In genomic region chr11:63951779-63952536, GRCh38 we compare ENCODE assay signal across 11 cellular contexts. TPM values are rescaled to one million over a fixed set of nuclear protein-coding genes. Genes with fewer than 3 reads are reported as not detected.
DNase-seq lines count a peak whose midpoint lies in the region; FAIRE-seq and TF ChIP-seq lines count a peak whose summit lies in the region.
"Had no signal": no experiment of that assay in that cellular context is flagged by ENCODE, and none has a peak within 500 bp of the region (broad histone marks: within the 10 kb centered on the region; RNA-seq: fewer than 3 reads in every experiment).

No MANE protein-coding gene starts in this region.

- peak overlapping the region; percentile 76 for H3K27ac Mint-ChIP-seq in activated naive CD8-positive, alpha-beta T cell

- H3K4me1 Mint-ChIP-seq in activated naive CD8-positive, alpha-beta T cell (ENCODE audit: low read depth), result peaks cover 25% of the 10 kb centered on the region

- TF ChIP-seq POLR2A in NB4 (IDR thresholded peaks at IDR 0.05; ENCODE audit: extremely low read depth, insufficient read length), result no peak

- H3K27ac ChIP-seq in small intestine (ENCODE audit: low read depth in 1 of 2, low read length in 1 of 2), result peak overlapping the region in 1 of 2 donors; percentile 55
- H3K27ac ChIP-seq: 22Rv1 had no signal

- TF ChIP-seq CTCF in NB4 (IDR thresholded peaks at IDR 0.05; ENCODE audit: low read depth, low read length), result no peak

- H3K27me3 ChIP-seq in small intestine (ENCODE audit: control insufficient read depth in 2 of 2, insufficient read depth in 2 of 2, low read length in 2 of 2), result no peaks in the 10 kb centered on the region

- H3K27me3 Mint-ChIP-seq in activated naive CD8-positive, alpha-beta T cell, result no peaks in the 10 kb centered on the region

- H3K4me1 ChIP-seq in small intestine (ENCODE audit: control insufficient read depth in 2 of 2, insufficient read depth in 1 of 2, low read depth in 1 of 2, low read length in 1 of 2), result no peaks in the 10 kb centered on the region
- H3K4me1 ChIP-seq: HAP-1 had no signal

- H3K4me3 ChIP-seq in NB4 (ENCODE audit: low read depth, low read length) (no peak overlapping the region), small intestine (ENCODE audit: low read depth in 1 of 2, low read length in 2 of 2) (no peak overlapping the region)
- H3K4me3 ChIP-seq: HAP-1 had no signal

- no peaks in the 10 kb centered on the region for H3K36me3 Mint-ChIP-seq in activated naive CD8-positive, alpha-beta T cell

- H3K4me3 Mint-ChIP-seq in activated naive CD8-positive, alpha-beta T cell, result peak overlapping the region; percentile 48

- H3K36me3 ChIP-seq in small intestine (ENCODE audit: control insufficient read depth in 2 of 2, insufficient read depth in 2 of 2, low read length in 2 of 2), result peaks cover 8 to 12% of the 10 kb centered on the region in 2 donors

- no peaks in the 10 kb centered on the region for H3K9me3 ChIP-seq in small intestine (ENCODE audit: control insufficient read depth, low read depth)
- H3K9me3 ChIP-seq: HAP-1 had no signal

- FAIRE-seq in small intestine (lab: Jason Lieb, UNC), result no peak

- WGBS in small intestine, 3 donors, result 71 to 82% (median 79%) methylated on average over 20 of the region's 20 CpGs

- DNase-seq in NK-92 treated with Interleukin-12 subunit alpha and Interleukin-12 subunit beta, amount 100 ng/mL, for 24 hours (lab: John Stamatoyannopoulos, UW), result peak; percentile 61
- DNase-seq in NK-92 (lab: John Stamatoyannopoulos, UW; ENCODE audit: unreplicated experiment), result no peak
- peak; percentile 92 for DNase-seq in NB4 (ENCODE audit: low read depth)
- peak; percentile 31 for DNase-seq in small intestine
- DNase-seq in amygdala (lab: John Stamatoyannopoulos, UW), result no peak
- DNase-seq in NCI-H510A treated with DMSO at 0.1 percent for 48 hours (lab: John Stamatoyannopoulos, UW), result no peak
- no peak for DNase-seq in NCI-H1048 (lab: John Stamatoyannopoulos, UW)
- DNase-seq: IMR-90 had no signal

- H3K9me3 Mint-ChIP-seq in activated naive CD8-positive, alpha-beta T cell (ENCODE audit: low read depth), result no peaks in the 10 kb centered on the region

RNA-seq across cellular contexts. Expression of gene NAA40, which starts 13.2 kb away (rescaled TPM):
- 10 to 100 TPM; 13.1 to 36.2 (median 16.5) TPM for polyA plus RNA-seq in small intestine

RNA-seq across cellular contexts. Expression of gene COX8A, which starts 22.5 kb away (rescaled TPM):
- 1,000 to 10,000 TPM; 1,384 to 1,570 (median 1,395) TPM for polyA plus RNA-seq in small intestine

RNA-seq across cellular contexts. Expression of gene OTUB1, which starts 34.3 kb away (rescaled TPM):
- polyA plus RNA-seq in small intestine, result 10 to 100 TPM; 76.0 to 93.5 (median 80.2) TPM

RNA-seq across cellular contexts. Expression of gene RCOR2, which starts 35.0 kb away (rescaled TPM):
- 1 to 10 TPM in 2 of 3 donors, not detected in 1; 1.3 to 2.1 TPM for polyA plus RNA-seq in small intestine

Comparison
In these comparisons a context has a peak if more than half of its experiments do, and no peak if none do; other contexts are left out.
1. DNase-seq: peak in NK-92 treated with Interleukin-12 subunit alpha and Interleukin-12 subunit beta, amount 100 ng/mL, for 24 hours (single experiment), NB4 (single experiment) and small intestine (single experiment); none in NK-92 (single experiment), amygdala (0 of 56), NCI-H510A treated with DMSO at 0.1 percent for 48 hours (single experiment) and NCI-H1048 (single experiment).